ENCODE assay signal across 9 cellular contexts in genomic region chr22:19105867-19106802, GRCh38. TPM values are rescaled to one million over a fixed set of nuclear protein-coding genes. Genes with fewer than 3 reads are reported as not detected.
DNase-seq lines count a peak whose midpoint lies in the region; ATAC-seq and TF ChIP-seq lines count a peak whose summit lies in the region.
"Had no signal": no experiment of that assay in that cellular context is flagged by ENCODE, and none has a peak within 500 bp of the region (broad histone marks: within the 10 kb centered on the region; RNA-seq: fewer than 3 reads in every experiment).

No MANE protein-coding gene starts in this region.

- peaks cover 45% of the 10 kb centered on the region for H3K4me1 ChIP-seq in BLaER1
- H3K4me1 ChIP-seq in MM.1S (ENCODE audit: low read length) = peaks cover 17% of the 10 kb centered on the region
- H3K4me1 ChIP-seq in GM23248 (ENCODE audit: insufficient read depth) = peaks cover 6% of the 10 kb centered on the region; the same call in 1 of the 2 replicates

- DNase-seq in MM.1S (no peak), myocyte (ENCODE audit: low read depth) (peak; percentile 25), Kasumi-1 (lab: John Stamatoyannopoulos, UW) (no peak), GM23248 (no peak)
- DNase-seq in activated naive CD4-positive, alpha-beta T cell treated with anti-CD3 and anti-CD28 coated beads, Interleukin-2, amount 50 U/mL, for 16 hours = peak; percentile 58

- H3K79me2 ChIP-seq in MM.1S (ENCODE audit: low read length) (peaks cover 91% of the 10 kb centered on the region), GM23248 (ENCODE audit: insufficient read depth) (peaks cover 99% of the 10 kb centered on the region)

- H3K9me2 ChIP-seq in MM.1S (replicated peaks; ENCODE audit: insufficient read depth, low read length) = no peaks in the 10 kb centered on the region
- H3K9me2 ChIP-seq in GM23248 (ENCODE audit: insufficient read depth) = no peaks in the 10 kb centered on the region

- H3K27ac ChIP-seq in BLaER1 (no peak overlapping the region), MM.1S (ENCODE audit: low read length) (no peak overlapping the region), GM23248 (no peak overlapping the region)

- H4K20me1 ChIP-seq in BLaER1 = peaks cover 97% of the 10 kb centered on the region
- peaks cover 50% of the 10 kb centered on the region for H4K20me1 ChIP-seq in MM.1S (ENCODE audit: insufficient read depth, low read length)
- peaks cover 18% of the 10 kb centered on the region for H4K20me1 ChIP-seq in GM23248 (ENCODE audit: insufficient read depth)

- H3K9me3 ChIP-seq in BLaER1 = no peaks in the 10 kb centered on the region
- no peaks in the 10 kb centered on the region for H3K9me3 ChIP-seq in MM.1S (replicated peaks; ENCODE audit: insufficient read depth, low read length)
- no peaks in the 10 kb centered on the region for H3K9me3 ChIP-seq in GM23248 (ENCODE audit: low read depth)

- H3K4me2 ChIP-seq in BLaER1 (0 out of 2 replicates have a peak overlapping the region, but pooled peaks have one; percentile 11), MM.1S (ENCODE audit: low read depth, low read length) (no peak overlapping the region), GM23248 (ENCODE audit: unreplicated experiment) (no peak overlapping the region)

- WGBS in GM23248 (ENCODE audit: low coverage in 1 of 2, low lambda C conversion rate in 2 of 2, missing lambda C conversion rate in 2 of 2), 2 experiments = 52 to 57% methylated on average over 17 to 18 of the region's 18 CpGs

- peak; percentile 29 for TF ChIP-seq CTCF in MM.1S (IDR thresholded peaks at IDR 0.05; ENCODE audit: low read length)

- H3K9ac ChIP-seq in BLaER1 (no peak overlapping the region), MM.1S (ENCODE audit: low read length) (no peak overlapping the region), GM23248 (no peak overlapping the region)

- H3K4me3 ChIP-seq in BLaER1 (no peak overlapping the region), MM.1S (ENCODE audit: low read length) (no peak overlapping the region), GM23248 (no peak overlapping the region)

- H3K36me3 ChIP-seq in BLaER1 = peaks cover 42% of the 10 kb centered on the region
- H3K36me3 ChIP-seq in MM.1S (replicated peaks; ENCODE audit: insufficient read depth, low read length) = no peaks in the 10 kb centered on the region
- H3K36me3 ChIP-seq in GM23248 (ENCODE audit: low read depth) = no peaks in the 10 kb centered on the region

- H2AFZ ChIP-seq in MM.1S (ENCODE audit: low read length) (no peak overlapping the region), GM23248 (no peak overlapping the region)

- in situ Hi-C loops in GM23248 (cut with MboI) = no loop called here

- peaks cover 16% of the 10 kb centered on the region for H3F3A ChIP-seq in MM.1S (ENCODE audit: insufficient read depth, low read length)
- peaks cover 9% of the 10 kb centered on the region for H3F3A ChIP-seq in GM23248 (ENCODE audit: insufficient read depth)

- no peak for ATAC-seq in HG02981 (IDR thresholded peaks at IDR 0.05; ENCODE audit: unreplicated experiment)
- no peak for ATAC-seq in GM21528 (IDR thresholded peaks at IDR 0.05; ENCODE audit: low FRiP score, unreplicated experiment)

- no peaks in the 10 kb centered on the region for H3K27me3 ChIP-seq in BLaER1
- no peaks in the 10 kb centered on the region for H3K27me3 ChIP-seq in MM.1S (replicated peaks; ENCODE audit: insufficient read depth, low read length)
- no peaks in the 10 kb centered on the region for H3K27me3 ChIP-seq in GM23248 (replicated peaks; ENCODE audit: insufficient read depth)

RNA-seq across cellular contexts. Expression of gene DGCR2, which starts 16.1 kb away (rescaled TPM):
- total RNA-seq in myocyte = 60.8 and 63.8 TPM in 2 replicates
- 41.6 TPM for polyA plus RNA-seq in myocyte (2012)
- 42.7 and 43.6 TPM in 2 replicates for total RNA-seq in GM23248 (2014; rRNA removed; shearing (Covaris generic))
- 25.6 and 27.1 TPM in 2 replicates for polyA plus RNA-seq in GM23248 (2016; fragmentation: Nextera tagmentation; extraction: Ambion mirVana)

RNA-seq across cellular contexts. Expression of gene TSSK2, which starts 25.0 kb away (rescaled TPM):
- total RNA-seq in myocyte = not detected in 2 replicates
- not detected for polyA plus RNA-seq in myocyte (2012)
- total RNA-seq in GM23248 (2014; rRNA removed; shearing (Covaris generic)) = not detected in 2 replicates
- polyA plus RNA-seq in GM23248 (2016; fragmentation: Nextera tagmentation; extraction: Ambion mirVana) = not detected in 2 replicates
- total RNA-seq: astrocyte had no signal

RNA-seq across cellular contexts. Expression of gene ESS2, which starts 38.3 kb away (rescaled TPM):
- 17.5 and 21.1 TPM in 2 replicates for total RNA-seq in myocyte
- 15.8 TPM for polyA plus RNA-seq in myocyte (2012)
- 18.6 and 23.0 TPM in 2 replicates for total RNA-seq in GM23248 (2014; rRNA removed; shearing (Covaris generic))
- polyA plus RNA-seq in GM23248 (2016; fragmentation: Nextera tagmentation; extraction: Ambion mirVana) = 12.3 and 12.6 TPM in 2 replicates

RNA-seq across cellular contexts. Expression of gene GSC2, which starts 44.0 kb away (rescaled TPM):
- not detected in 2 replicates for total RNA-seq in myocyte
- polyA plus RNA-seq in myocyte (2012) = not detected
- not detected in 2 replicates for total RNA-seq in GM23248 (2014; rRNA removed; shearing (Covaris generic))
- polyA plus RNA-seq in GM23248 (2016; fragmentation: Nextera tagmentation; extraction: Ambion mirVana) = not detected in 2 replicates
- total RNA-seq: astrocyte had no signal

Comparison
In these comparisons a context has a peak if more than half of its experiments do, and no peak if none do; other contexts are left out.
1. DNase-seq: peak in activated naive CD4-positive, alpha-beta T cell treated with anti-CD3 and anti-CD28 coated beads, Interleukin-2, amount 50 U/mL, for 16 hours (single experiment) and myocyte (single experiment); none in MM.1S (single experiment), Kasumi-1 (0 of 2) and GM23248 (single experiment).